26 cellular contexts compared by ENCODE assay signal in the genomic region with DNA sequence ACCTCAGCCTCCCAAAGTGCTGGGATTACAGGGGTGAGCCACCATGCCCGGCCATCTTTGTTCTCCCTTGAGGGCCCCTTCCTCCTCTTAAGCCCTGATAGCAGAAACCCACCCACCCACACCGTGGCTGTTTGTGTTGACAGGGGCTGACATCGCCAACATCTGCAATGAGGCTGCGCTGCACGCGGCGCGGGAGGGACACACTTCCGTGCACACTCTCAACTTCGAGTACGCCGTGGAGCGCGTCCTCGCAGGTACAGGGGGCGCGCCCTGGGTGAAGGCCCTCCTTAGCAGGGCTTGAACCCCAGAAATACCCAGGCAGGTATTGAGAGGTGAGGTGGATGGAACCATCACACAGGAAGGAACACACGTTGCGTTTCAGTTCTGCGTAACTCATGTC. TPM values are rescaled to one million over a fixed set of nuclear protein-coding genes. Genes with fewer than 3 reads are reported as not detected.
DNase-seq lines count a peak whose midpoint lies in the region; ATAC-seq and TF ChIP-seq lines count a peak whose summit lies in the region.
"Had no signal": no experiment of that assay in that cellular context is flagged by ENCODE, and none has a peak within 500 bp of the region (broad histone marks: within the 10 kb centered on the region; RNA-seq: fewer than 3 reads in every experiment).

No MANE protein-coding gene starts in this region.

- H3K27ac Mint-ChIP-seq in activated naive CD4-positive, alpha-beta T cell treated with anti-CD3 and anti-CD28 coated beads, Interleukin-2, amount 50 U/mL, for 72 hours, result peak overlapping the region; percentile 34 to 87
- H3K27ac Mint-ChIP-seq in activated CD8-positive, alpha-beta T cell treated with anti-CD3 and anti-CD28 coated beads, Interleukin-2, amount 10 ng/mL, durations not matched to agents 7 days and 5 days, result peak overlapping the region; percentile 86
- H3K27ac Mint-ChIP-seq in nephron progenitor cell, result peak overlapping the region; percentile 11

- H3K4me1 ChIP-seq in HEK293 (ENCODE audit: control insufficient read depth, insufficient read depth, low read length), result no peaks in the 10 kb centered on the region
- H3K4me1 ChIP-seq: A549 had no signal

- POLR2A ChIA-PET in HEK293 (lab: Yijun Ruan, JAX), result no interaction called here
- POLR2A ChIA-PET in activated CD8-positive, alpha-beta T cell treated with anti-CD3 and anti-CD28 coated beads, Interleukin-2, amount 10 ng/mL, durations not matched to agents 7 days and 5 days (lab: Charles Lee), result interaction anchor here (2.1 kb wide), 1 partner anchor 39 kb away, joined by 9 read pairs; the partner anchor contains the start of gene SPG7

- H3K4me1 Mint-ChIP-seq in activated CD8-positive, alpha-beta T cell treated with anti-CD3 and anti-CD28 coated beads, Interleukin-2, amount 10 ng/mL, durations not matched to agents 7 days and 5 days (ENCODE audit: low read depth), result peaks cover 24% of the 10 kb centered on the region
- no peaks in the 10 kb centered on the region for H3K4me1 Mint-ChIP-seq in nephron progenitor cell

- H3K36me3 ChIP-seq in HEK293 (ENCODE audit: control insufficient read depth in 2 of 2, insufficient read depth in 1 of 2, low read length in 2 of 2), result peaks cover 7 to 90% of the 10 kb centered on the region in 2 experiments; a peak in 2 of 3 replicates

- H3K9me3 ChIP-seq in HEK293 (ENCODE audit: control insufficient read depth, insufficient read depth, low read depth, low read length), result no peaks in the 10 kb centered on the region
- H3K9me3 ChIP-seq: A549, SK-N-SH had no signal

- H3K9me3 Mint-ChIP-seq in activated naive CD4-positive, alpha-beta T cell treated with anti-CD3 and anti-CD28 coated beads, Interleukin-2, amount 50 U/mL, for 72 hours, result no peaks in the 10 kb centered on the region
- H3K9me3 Mint-ChIP-seq in activated CD8-positive, alpha-beta T cell treated with anti-CD3 and anti-CD28 coated beads, Interleukin-2, amount 10 ng/mL, durations not matched to agents 7 days and 5 days (ENCODE audit: insufficient read depth), result no peaks in the 10 kb centered on the region
- H3K9me3 Mint-ChIP-seq in nephron progenitor cell, result no peaks in the 10 kb centered on the region
- H3K9me3 Mint-ChIP-seq: CD8-positive, alpha-beta memory T cell had no signal

- no peaks in the 10 kb centered on the region for H3K27me3 Mint-ChIP-seq in activated CD8-positive, alpha-beta T cell treated with anti-CD3 and anti-CD28 coated beads, Interleukin-2, amount 10 ng/mL, durations not matched to agents 7 days and 5 days (ENCODE audit: low read depth)
- peaks cover 2% of the 10 kb centered on the region for H3K27me3 Mint-ChIP-seq in nephron progenitor cell (ENCODE audit: low read depth, poor library complexity)
- H3K27me3 Mint-ChIP-seq: CD8-positive, alpha-beta memory T cell had no signal

- TF ChIP-seq CTCF in HEK293 (tag by site-specific recombination; IDR thresholded peaks at IDR 0.05) (no peak), nephron progenitor cell (IDR thresholded peaks at IDR 0.05) (no peak)

- no peak overlapping the region for H3K4me3 Mint-ChIP-seq in activated CD8-positive, alpha-beta T cell treated with anti-CD3 and anti-CD28 coated beads, Interleukin-2, amount 10 ng/mL, durations not matched to agents 7 days and 5 days
- no peak overlapping the region for H3K4me3 Mint-ChIP-seq in nephron progenitor cell

- no peak for DNase-seq in activated naive CD4-positive, alpha-beta T cell treated with anti-CD3 and anti-CD28 coated beads, Interleukin-2, amount 50 U/mL, for 72 hours (ENCODE audit: low spot score in 2 of 2)
- no peak for DNase-seq in activated naive CD4-positive, alpha-beta T cell (lab: John Stamatoyannopoulos, UW)
- no peak for DNase-seq in activated CD8-positive, alpha-beta T cell treated with anti-CD3 and anti-CD28 coated beads, Interleukin-2, amount 10 ng/mL, durations not matched to agents 7 days and 5 days
- DNase-seq in nephron progenitor cell (no peak), SHP77 (lab: John Stamatoyannopoulos, UW) (no peak)
- DNase-seq in stimulated activated CD4-positive, alpha-beta T cell treated with anti-CD3 and anti-CD28 coated beads, Interleukin-2, amount 100 ng/mL, for 24 hours, result no peak
- no peak for DNase-seq in activated CD8-positive, alpha-beta memory T cell treated with anti-CD3 and anti-CD28 coated beads, Interleukin-2, amount 50 U/mL, for 48 hours
- DNase-seq: AML-193; CD8-positive, alpha-beta memory T cell; DMS 273 treated with DMSO at 0.1 percent for 48 hours; DMS79; EL; GF-D8; MV-4-11; NCI-H1105; NCI-H1436 treated with DMSO at 0.1 percent for 48 hours; NCI-H187 treated with DMSO at 0.1 percent for 48 hours; NCI-H2107; NCI-H446; NCI-H524 treated with DMSO at 0.1 percent for 48 hours; NCI-H774; SK-N-SH had no signal

- CTCF ChIA-PET in HEK293 (lab: Yijun Ruan, JAX), result no interaction called here
- CTCF ChIA-PET in activated CD8-positive, alpha-beta T cell treated with anti-CD3 and anti-CD28 coated beads, Interleukin-2, amount 10 ng/mL, durations not matched to agents 7 days and 5 days (lab: Charles Lee), result interaction anchor here (1.8 kb wide), 1 partner anchor 9 kb away, joined by 8 read pairs; no protein-coding TSS in a partner anchor

- no peak overlapping the region for H3K4me3 ChIP-seq in HEK293 (ENCODE audit: low read depth, low read length)
- H3K4me3 ChIP-seq: A549 had no signal

- H3K27ac ChIP-seq in HEK293 (ENCODE audit: extremely low read depth, low read depth, low read length), result no peak overlapping the region
- H3K27ac ChIP-seq: A549, C4-2B had no signal

- H3K36me3 Mint-ChIP-seq in activated naive CD4-positive, alpha-beta T cell treated with anti-CD3 and anti-CD28 coated beads, Interleukin-2, amount 50 U/mL, for 72 hours, result peaks cover 13 to 16% of the 10 kb centered on the region in 2 donors
- peaks cover 39% of the 10 kb centered on the region for H3K36me3 Mint-ChIP-seq in activated CD8-positive, alpha-beta T cell treated with anti-CD3 and anti-CD28 coated beads, Interleukin-2, amount 10 ng/mL, durations not matched to agents 7 days and 5 days (ENCODE audit: low read depth)
- peaks cover 64% of the 10 kb centered on the region for H3K36me3 Mint-ChIP-seq in nephron progenitor cell (ENCODE audit: low read depth)

- no peak for ATAC-seq in activated naive CD4-positive, alpha-beta T cell treated with anti-CD3 and anti-CD28 coated beads, Interleukin-2, amount 50 U/mL, for 72 hours
- no peak for ATAC-seq in activated CD8-positive, alpha-beta T cell treated with anti-CD3 and anti-CD28 coated beads, Interleukin-2, amount 10 ng/mL, durations not matched to agents 7 days and 5 days
- ATAC-seq: A549, HCT116 had no signal

TF ChIP-seq in HEK293, 187 proteins besides CTCF, POLR2A, EP300 and RAD21:
- TF ChIP-seq ZNF350 (tag by site-specific recombination; IDR thresholded peaks at IDR 0.05) (no peak), ZNF2 (tag by site-specific recombination; IDR thresholded peaks at IDR 0.05) (peak; percentile 91)

RNA-seq across cellular contexts. Expression of gene RPL13, which starts 12.6 kb away (rescaled TPM):
- total RNA-seq in activated naive CD4-positive, alpha-beta T cell treated with anti-CD3 and anti-CD28 coated beads, Interleukin-2, amount 50 U/mL, for 72 hours, result 1,000 to 10,000 TPM; 2,832 to 2,975 TPM
- total RNA-seq in activated CD8-positive, alpha-beta T cell treated with anti-CD3 and anti-CD28 coated beads, Interleukin-2, amount 10 ng/mL, durations not matched to agents 7 days and 5 days, result 1,000 to 10,000 TPM; 1,842 to 1,844 TPM

RNA-seq across cellular contexts. Expression of gene CPNE7, which starts 27.7 kb away (rescaled TPM):
- total RNA-seq in activated naive CD4-positive, alpha-beta T cell treated with anti-CD3 and anti-CD28 coated beads, Interleukin-2, amount 50 U/mL, for 72 hours, result 10 to 100 TPM in 1 of 2 donors, 1 to 10 TPM in 1; 2.8 to 28.2 TPM
- total RNA-seq in activated CD8-positive, alpha-beta T cell treated with anti-CD3 and anti-CD28 coated beads, Interleukin-2, amount 10 ng/mL, durations not matched to agents 7 days and 5 days, result 1 to 10 TPM; 1.1 to 1.8 TPM

RNA-seq across cellular contexts. Expression of gene SPG7, which starts 39.7 kb away (rescaled TPM):
- 100 to 1,000 TPM in 1 of 2 donors, 10 to 100 TPM in 1; 97.7 to 114 TPM for total RNA-seq in activated naive CD4-positive, alpha-beta T cell treated with anti-CD3 and anti-CD28 coated beads, Interleukin-2, amount 50 U/mL, for 72 hours
- total RNA-seq in activated CD8-positive, alpha-beta T cell treated with anti-CD3 and anti-CD28 coated beads, Interleukin-2, amount 10 ng/mL, durations not matched to agents 7 days and 5 days, result 10 to 100 TPM; 94.7 to 98.4 TPM

RNA-seq across cellular contexts. Expression of gene ANKRD11, which starts 57.5 kb away (rescaled TPM):
- total RNA-seq in activated naive CD4-positive, alpha-beta T cell treated with anti-CD3 and anti-CD28 coated beads, Interleukin-2, amount 50 U/mL, for 72 hours, result 100 to 1,000 TPM; 130 to 165 TPM
- 100 to 1,000 TPM; 157 to 175 TPM for total RNA-seq in activated CD8-positive, alpha-beta T cell treated with anti-CD3 and anti-CD28 coated beads, Interleukin-2, amount 10 ng/mL, durations not matched to agents 7 days and 5 days

Comparison
In these comparisons a context has a peak if more than half of its experiments do, and no peak if none do; other contexts are left out.
1. H3K27ac Mint-ChIP-seq: peak in every context shown above with its lines; median percentile 86 in activated CD8-positive, alpha-beta T cell treated with anti-CD3 and anti-CD28 coated beads, Interleukin-2, amount 10 ng/mL, durations not matched to agents 7 days and 5 days; 60 in activated naive CD4-positive, alpha-beta T cell treated with anti-CD3 and anti-CD28 coated beads, Interleukin-2, amount 50 U/mL, for 72 hours; 11 in nephron progenitor cell.